6 cellular contexts compared by ENCODE assay signal in genomic region chr7:143632506-143632905, GRCh38. TPM values are rescaled to one million over a fixed set of nuclear protein-coding genes. Genes with fewer than 3 reads are reported as not detected.
DNase-seq lines count a peak whose midpoint lies in the region; ATAC-seq and TF ChIP-seq lines count a peak whose summit lies in the region.
"Not testable (repeated sequence)": the region's sequence is repeated elsewhere in the genome, so short reads cannot be mapped to it uniquely, and the experiment has no call there.
"Had no signal": no experiment of that assay in that cellular context is flagged by ENCODE, and none has a peak within 500 bp of the region (broad histone marks: within the 10 kb centered on the region; RNA-seq: fewer than 3 reads in every experiment).

No MANE protein-coding gene starts in this region.

- H4K20me1 ChIP-seq in PC-3 (ENCODE audit: low read length), result not testable (repeated sequence)

- H3K4me1 ChIP-seq in PC-3 (ENCODE audit: insufficient read depth, low read length); left lung; mucosa of descending colon (ENCODE audit: low read depth): not testable (repeated sequence)

- not testable (repeated sequence) for H3K27ac ChIP-seq in PC-3 (ENCODE audit: low read length); left lung

- not testable (repeated sequence) for H3K9ac ChIP-seq in PC-3 (ENCODE audit: low read length)

- not testable (repeated sequence) for H3K79me2 ChIP-seq in PC-3 (ENCODE audit: low read length)

- not testable (repeated sequence) for BruUV-seq in PC-3 (replicated peaks; lab: Mats Ljungman, UMichigan)

- not testable (repeated sequence) for TF ChIP-seq CTCF in PC-3 (conservative IDR thresholded peaks at IDR 0.05; ENCODE audit: low read depth, low read length); left lung (IDR thresholded peaks at IDR 0.05); mucosa of descending colon (IDR thresholded peaks at IDR 0.05)

- H3K9me3 ChIP-seq in PC-3 (ENCODE audit: low read length); left lung; mucosa of descending colon: not testable (repeated sequence)

- not testable (repeated sequence) for H3K4me2 ChIP-seq in PC-3 (ENCODE audit: low read length)

- POLR2A ChIA-PET in PC-3 (lab: Charles Lee; ENCODE audit: unreplicated experiment), result not testable (repeated sequence)

- not testable (repeated sequence) for H3F3A ChIP-seq in PC-3 (ENCODE audit: low read length, unreplicated experiment)

- intact Hi-C loops in PC-3 (cut with micrococcal nuclease); left lung (cut with DNase I); mucosa of descending colon (cut with DNase I, micrococcal nuclease): not testable (repeated sequence)

- CTCF ChIA-PET in PC-3 (lab: Charles Lee), result not testable (repeated sequence)

- ATAC-seq in PC-3 (peak; percentile 49), SK-N-SH treated with all-trans-retinoic acid at 6 μM for 48 hours (peak; percentile 32), esophagus mucosa (peak; percentile 25), left lung (peak; percentile 66), mucosa of descending colon (peak; percentile 73)

- not testable (repeated sequence) for H2AFZ ChIP-seq in PC-3 (ENCODE audit: low read length)

- not testable (repeated sequence) for DNase-seq in PC-3, left lung, mucosa of descending colon

- H3K36me3 ChIP-seq in PC-3 (ENCODE audit: low read depth, low read length); left lung; mucosa of descending colon (ENCODE audit: low read depth): not testable (repeated sequence)

- H3K4me3 ChIP-seq in PC-3 (ENCODE audit: low read length); left lung; mucosa of descending colon: not testable (repeated sequence)

- H3K9me2 ChIP-seq in PC-3 (replicated peaks; ENCODE audit: low read length), result not testable (repeated sequence)

- H3K27me3 ChIP-seq in PC-3 (ENCODE audit: low read length); left lung: not testable (repeated sequence)

RNA-seq across cellular contexts. Expression of gene TCAF2, which starts 11.7 kb away (rescaled TPM):
- 7.9 and 9.7 TPM in 2 replicates for total RNA-seq in PC-3 (2014; rRNA removed)
- total RNA-seq in esophagus mucosa, result 9.8 TPM
- 1 to 10 TPM; 1.8 to 3.0 TPM for total RNA-seq in left lung
- 1 to 10 TPM; 1.3 to 4.1 (median 1.6) TPM for total RNA-seq in mucosa of descending colon
- total RNA-seq: G401 had no signal
